Comparison of ENCODE assay signal across 27 cellular contexts in the genomic region with DNA sequence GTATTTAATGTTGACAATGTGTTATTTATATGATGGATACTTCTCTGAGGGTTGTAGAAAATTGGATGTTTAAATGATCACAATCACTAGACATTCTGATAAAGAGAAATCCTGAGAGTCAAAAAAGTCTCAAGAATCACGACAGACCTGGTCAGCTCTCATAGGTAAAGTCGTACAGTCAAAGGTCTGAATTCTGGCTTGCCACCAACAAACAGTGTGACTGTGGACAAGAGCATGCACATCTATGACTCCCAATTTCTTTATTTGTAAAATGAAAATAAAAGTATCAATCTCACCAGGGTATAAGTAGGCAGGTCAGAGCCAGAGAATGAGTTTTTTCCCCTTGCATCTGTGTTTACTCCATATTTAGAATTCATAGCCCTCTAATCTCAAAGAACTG.
"Had no signal": no experiment of that assay in that cellular context is flagged by ENCODE, and none has a peak within 500 bp of the region (broad histone marks: within the 10 kb centered on the region; RNA-seq: fewer than 3 reads in every experiment).

No MANE protein-coding gene starts in this region.

- H3K36me3 ChIP-seq: stomach, suprapubic skin, thoracic aorta, thyroid gland, tibial artery, tibial nerve, transverse colon, upper lobe of left lung, upper lobe of right lung, uterus, vagina had no signal

- DNase-seq: stimulated activated CD4-positive, alpha-beta T cell treated with anti-CD3 and anti-CD28 coated beads, Interleukin-2, amount 100 ng/mL, for 48 hours; stimulated activated CD4-positive, alpha-beta T cell treated with anti-CD3 and anti-CD28 coated beads, Interleukin-4, amount 100 ng/mL, for 1 hour; stimulated activated CD4-positive, alpha-beta T cell treated with anti-CD3 and anti-CD28 coated beads, Interleukin-4, amount 100 ng/mL, for 24 hours; stimulated activated CD4-positive, alpha-beta T cell treated with anti-CD3 and anti-CD28 coated beads, Interleukin-4, amount 100 ng/mL, for 4 hours; stimulated activated CD8-positive, alpha-beta memory T cell treated with anti-CD3 and anti-CD28 coated beads, Interleukin-4, amount 100 ng/mL, for 48 hours; stimulated activated naive B cell treated with anti-CD40 and anti-IgM and Interleukin-4, amounts not matched to agents 10 μg/mL and 1 μg/mL and 100 μg/mL, for 72 hours; stimulated activated naive CD4-positive, alpha-beta T cell; stimulated activated naive CD4-positive, alpha-beta T cell treated with Interleukin-2 at 50 U/mL for 16 hours; stimulated activated naive CD8-positive, alpha-beta T cell treated with anti-CD3 and anti-CD28 coated beads, Interleukin-15, amount 100 ng/mL, for 72 hours; stimulated activated naive CD8-positive, alpha-beta T cell treated with anti-CD3 and anti-CD28 coated beads, Interleukin-15, Interleukin-2, amounts not matched to agents 100 U/mL and 50 U/mL, for 24 hours; stomach; substantia nigra; testis; thyroid gland; tibial artery; transverse colon; trophoblast cell; upper lobe of left lung; upper lobe of right lung; uterus had no signal

- FAIRE-seq: urothelium cell line had no signal

- H3K4me3 ChIP-seq: stomach, suprapubic skin, testis, thoracic aorta, thyroid gland, tibial artery, tibial nerve, transverse colon, upper lobe of left lung, upper lobe of right lung, uterus, vagina had no signal

- ATAC-seq: stimulated activated effector memory CD8-positive, alpha-beta T cell treated with anti-CD3 and anti-CD28 coated beads, Interleukin-12 subunit alpha, Interleukin-12 subunit beta, amount 100 ng/mL, for 72 hours; stimulated activated memory B cell treated with anti-CD40 and anti-IgM and Interleukin-4, amounts not matched to agents 10 μg/mL and 1 μg/mL and 100 μg/mL, for 72 hours; stimulated activated naive B cell treated with anti-CD40 and anti-IgM and Interleukin-4, amounts not matched to agents 10 μg/mL and 1 μg/mL and 100 μg/mL, for 72 hours; stimulated activated naive CD8-positive, alpha-beta T cell treated with anti-CD3 and anti-CD28 coated beads, Interleukin-15, amount 100 ng/mL, for 72 hours; stimulated activated naive CD8-positive, alpha-beta T cell treated with anti-CD3 and anti-CD28 coated beads, Interleukin-15, Interleukin-2, amounts not matched to agents 100 U/mL and 50 U/mL, for 24 hours; upper lobe of right lung had no signal

- H3K4me1 ChIP-seq: stomach, suprapubic skin, testis, thyroid gland, tibial artery, tibial nerve, transverse colon, upper lobe of left lung, upper lobe of right lung, uterus, vagina had no signal

- H3K27ac ChIP-seq: stomach, suprapubic skin, testis, thoracic aorta, thyroid gland, tibial artery, tibial nerve, transverse colon, upper lobe of left lung, upper lobe of right lung, uterus, vagina had no signal

- H3K27me3 ChIP-seq: stomach, suprapubic skin, testis, thyroid gland, tibial artery, tibial nerve, transverse colon, upper lobe of left lung, upper lobe of right lung, uterus, vagina had no signal

- H3K9me3 ChIP-seq: suprapubic skin, testis, thoracic aorta, thyroid gland, transverse colon, upper lobe of left lung, upper lobe of right lung, uterus, vagina had no signal
